9 cellular contexts compared by ENCODE assay signal in genomic region chr1:63920154-63921117, GRCh38.
DNase-seq lines count a peak whose midpoint lies in the region; ATAC-seq and TF ChIP-seq lines count a peak whose summit lies in the region.
"Had no signal": no experiment of that assay in that cellular context is flagged by ENCODE, and none has a peak within 500 bp of the region (broad histone marks: within the 10 kb centered on the region; RNA-seq: fewer than 3 reads in every experiment).

No MANE protein-coding gene starts in this region.

- 25% methylated on average over 6 of the region's 7 CpGs for WGBS in mammary epithelial cell (ENCODE audit: low coverage, missing lambda C conversion rate)

- no TSS peak for BruUV-seq in mammary epithelial cell (replicated peaks; lab: Mats Ljungman, UMichigan)

- DNase-seq in COLO829 (ENCODE audit: low spot score) (peak; percentile 20), mammary epithelial cell (peak; percentile 85), SHP77 treated with DMSO at 0.1 percent for 48 hours (lab: John Stamatoyannopoulos, UW) (no peak), CD14-positive monocyte (ENCODE audit: low spot score) (no peak)
- no peak for DNase-seq in naive thymus-derived CD4-positive, alpha-beta T cell
- DNase-seq: NCI-H2227 treated with DMSO at 0.1 percent for 48 hours had no signal

- peaks cover 42% of the 10 kb centered on the region for H3K4me1 Mint-ChIP-seq in nephron
- peaks cover 4% of the 10 kb centered on the region for H3K4me1 Mint-ChIP-seq in CD14-positive monocyte
- peaks cover 0 to 1% (median 0%) of the 10 kb centered on the region in 7 donors for H3K4me1 Mint-ChIP-seq in naive thymus-derived CD4-positive, alpha-beta T cell

- H3K4me3 Mint-ChIP-seq in nephron (no peak overlapping the region), CD14-positive monocyte (no peak overlapping the region)
- H3K4me3 Mint-ChIP-seq in naive thymus-derived CD4-positive, alpha-beta T cell, result no peak overlapping the region

- H3K27me3 Mint-ChIP-seq in nephron (ENCODE audit: low read depth) (no peaks in the 10 kb centered on the region), CD14-positive monocyte (ENCODE audit: low read depth in 3 of 3) (no peaks in the 10 kb centered on the region)
- peaks cover 0 to 5% (median 0%) of the 10 kb centered on the region in 5 donors for H3K27me3 Mint-ChIP-seq in naive thymus-derived CD4-positive, alpha-beta T cell

- H4K20me1 ChIP-seq in mammary epithelial cell (ENCODE audit: insufficient read depth, low read length), result no peaks in the 10 kb centered on the region

- H3K4me2 ChIP-seq in mammary epithelial cell (ENCODE audit: insufficient read depth, low read depth, low read length), result peak overlapping the region; percentile 27

- CTCF ChIA-PET in mammary epithelial cell (lab: Charles Lee; ENCODE audit: low non-redundant PET), result interaction anchor here (0.6 kb wide), 1 partner anchor 146 kb away, joined by 7 read pairs; the partner anchor contains the start of gene ROR1
- CTCF ChIA-PET in naive thymus-derived CD4-positive, alpha-beta T cell (lab: Charles Lee), result no interaction called here

- no peak overlapping the region for H3K4me3 ChIP-seq in mammary epithelial cell (replicated peaks in 1 of 3; ENCODE audit: insufficient read depth in 1 of 3, low read depth in 2 of 3, low read length in 3 of 3)
- no peak overlapping the region for H3K4me3 ChIP-seq in naive thymus-derived CD4-positive, alpha-beta T cell (ENCODE audit: low read length)

- H3K36me3 Mint-ChIP-seq in nephron (ENCODE audit: low read depth), result no peaks in the 10 kb centered on the region
- H3K36me3 Mint-ChIP-seq in CD14-positive monocyte, result no peaks in the 10 kb centered on the region
- no peaks in the 10 kb centered on the region for H3K36me3 Mint-ChIP-seq in naive thymus-derived CD4-positive, alpha-beta T cell

- peak overlapping the region; percentile 33 for H3K27ac ChIP-seq in mammary epithelial cell (ENCODE audit: insufficient read depth, low read depth, low read length)
- no peak overlapping the region for H3K27ac ChIP-seq in naive thymus-derived CD4-positive, alpha-beta T cell (ENCODE audit: low read depth, low read length)

- POLR2A ChIA-PET in naive thymus-derived CD4-positive, alpha-beta T cell (lab: Charles Lee), result no interaction called here

- peaks cover 18% of the 10 kb centered on the region for H3K79me2 ChIP-seq in mammary epithelial cell (ENCODE audit: insufficient read depth, low read length)

- peaks cover 22% of the 10 kb centered on the region for H3K4me1 ChIP-seq in mammary epithelial cell (ENCODE audit: insufficient read depth, low read length)
- no peaks in the 10 kb centered on the region for H3K4me1 ChIP-seq in naive thymus-derived CD4-positive, alpha-beta T cell (ENCODE audit: control insufficient read depth in 2 of 2, insufficient read depth in 2 of 2, low read length in 2 of 2)

- no peak for ATAC-seq in GM21737 (IDR thresholded peaks at IDR 0.05; ENCODE audit: unreplicated experiment)
- ATAC-seq in naive thymus-derived CD4-positive, alpha-beta T cell, result no peak

- peak overlapping the region; percentile 9 to 37 (median 28) for H3K27ac Mint-ChIP-seq in nephron
- H3K27ac Mint-ChIP-seq in CD14-positive monocyte, result no peak overlapping the region
- no peak overlapping the region for H3K27ac Mint-ChIP-seq in naive thymus-derived CD4-positive, alpha-beta T cell

- dilution Hi-C loops in mammary epithelial cell (cut with HindIII; ENCODE audit: low sequenced_read_pairs), result no loop called here

- TF ChIP-seq CTCF in LNCAP (IDR thresholded peaks at IDR 0.05) (peak; percentile 31; the same call in 1 of the 2 replicates), mammary epithelial cell (conservative IDR thresholded peaks at IDR 0.05 in 1 of 2, IDR thresholded peaks at IDR 0.05 in 1 of 2; ENCODE audit: extremely low read depth in 1 of 2, insufficient read depth in 1 of 2, low read depth in 1 of 2, low read length in 2 of 2) (peak; percentile 46 to 47), nephron (IDR thresholded peaks at IDR 0.05; ENCODE audit: unreplicated experiment in 3 of 3) (no peak), CD14-positive monocyte (IDR thresholded peaks at IDR 0.05) (no peak)

- H3K9me3 Mint-ChIP-seq in nephron (no peaks in the 10 kb centered on the region), CD14-positive monocyte (peaks cover 0 to 1% (median 0%) of the 10 kb centered on the region in 7 donors)
- H3K9me3 Mint-ChIP-seq in naive thymus-derived CD4-positive, alpha-beta T cell, result no peaks in the 10 kb centered on the region

- intact Hi-C loops in mammary epithelial cell (cut with micrococcal nuclease), result loop anchor here (1.0 to 5.0 kb wide), 7 partner anchors 122 to 322 kb away; no protein-coding TSS in a partner anchor
- intact Hi-C loops in CD14-positive monocyte (cut with micrococcal nuclease), result no loop called here
- intact Hi-C loops in naive thymus-derived CD4-positive, alpha-beta T cell (cut with micrococcal nuclease), result no loop called here

- H3K27me3 ChIP-seq in mammary epithelial cell (ENCODE audit: insufficient read depth, low read length), result no peaks in the 10 kb centered on the region
- H3K27me3 ChIP-seq in naive thymus-derived CD4-positive, alpha-beta T cell (ENCODE audit: control insufficient read depth in 2 of 2, insufficient read depth in 2 of 2, low read length in 2 of 2), result no peaks in the 10 kb centered on the region

- H2AFZ ChIP-seq in mammary epithelial cell (ENCODE audit: low read depth, low read length), result peak overlapping the region; percentile 34

- no peaks in the 10 kb centered on the region for H3K36me3 ChIP-seq in mammary epithelial cell (ENCODE audit: insufficient read depth, low read length)
- H3K36me3 ChIP-seq in naive thymus-derived CD4-positive, alpha-beta T cell (ENCODE audit: control insufficient read depth in 2 of 3, insufficient read depth in 3 of 3, low read length in 3 of 3), result no peaks in the 10 kb centered on the region

- no peaks in the 10 kb centered on the region for H3K9me3 ChIP-seq in mammary epithelial cell (replicated peaks; ENCODE audit: insufficient read depth, low read length)
- H3K9me3 ChIP-seq in naive thymus-derived CD4-positive, alpha-beta T cell (ENCODE audit: control insufficient read depth in 2 of 3, low read length in 3 of 3), result no peaks in the 10 kb centered on the region

- H3K9ac ChIP-seq in mammary epithelial cell (ENCODE audit: insufficient read depth, low read length), result no peak overlapping the region

- in situ Hi-C loops in mammary epithelial cell (cut with MboI; ENCODE audit: low sequenced_read_pairs in 2 of 2), result no loop called here

Comparison
In these comparisons a context has a peak if more than half of its experiments do, and no peak if none do; other contexts are left out.
1. DNase-seq: peak in COLO829 (single experiment) and mammary epithelial cell (single experiment); none in SHP77 treated with DMSO at 0.1 percent for 48 hours (single experiment), CD14-positive monocyte (single experiment) and naive thymus-derived CD4-positive, alpha-beta T cell (0 of 9).
2. CTCF ChIP-seq: peak in LNCAP (single experiment) and mammary epithelial cell (2 of 2); none in nephron (0 of 3) and CD14-positive monocyte (single experiment).
3. H3K27ac Mint-ChIP-seq: peak in nephron (3 of 3); none in CD14-positive monocyte (0 of 7) and naive thymus-derived CD4-positive, alpha-beta T cell (0 of 9).